ENCODE assay signal across 22 cellular contexts in genomic region chrX:29851971-29852605, GRCh38.
A peak's percentile ranks its signal among the peaks of the same experiment; 100 is the strongest.
DNase-seq lines count a peak whose midpoint lies in the region; ATAC-seq, FAIRE-seq and TF ChIP-seq lines count a peak whose summit lies in the region.
"Had no signal": no experiment of that assay in that cellular context is flagged by ENCODE, and none has a peak within 500 bp of the region (broad histone marks: within the 10 kb centered on the region; RNA-seq: fewer than 3 reads in every experiment).

No MANE protein-coding gene starts in this region.

- DNase-seq in M059J (ENCODE audit: low read depth) = peak; percentile 33
- peak; percentile 23 for DNase-seq in astrocyte (ENCODE audit: low read depth)
- DNase-seq in globus pallidus (ENCODE audit: low spot score) = peak; percentile 57
- DNase-seq in omental fat pad (ENCODE audit: low spot score) = no peak
- no peak for DNase-seq in effector CD4-positive, alpha-beta T cell
- DNase-seq in upper lobe of right lung = no peak
- no peak for DNase-seq in AG08395 (ENCODE audit: low spot score)
- no peak for DNase-seq in mucosa of descending colon
- DNase-seq: CD4-positive, CD25-positive, alpha-beta regulatory T cell; DMS79; Kasumi-1; MG63; NCI-H1417 treated with DMSO at 0.1 percent for 48 hours; NCI-H187 treated with DMSO at 0.1 percent for 48 hours; NCI-H2107; NCI-H2227 treated with DMSO at 0.1 percent for 48 hours; NCI-H510A treated with DMSO at 0.1 percent for 48 hours; NCI-H748 treated with DMSO at 0.1 percent for 48 hours; NK-92 treated with Interleukin-12 subunit alpha and Interleukin-12 subunit beta, amount 100 ng/mL, for 24 hours; SIG-M5 had no signal

- H3K4me1 ChIP-seq in astrocyte (ENCODE audit: insufficient read depth, low read length) (no peaks in the 10 kb centered on the region), upper lobe of right lung (no peaks in the 10 kb centered on the region), mucosa of descending colon (ENCODE audit: low read depth) (no peaks in the 10 kb centered on the region)

- no peak overlapping the region for H3K9ac ChIP-seq in astrocyte (ENCODE audit: low read length)

- intact Hi-C loops in upper lobe of right lung (cut with DNase I) (no loop called here), mucosa of descending colon (cut with DNase I, micrococcal nuclease) (no loop called here)

- H3K36me3 Mint-ChIP-seq in astrocyte (ENCODE audit: low read depth, unreplicated experiment) = no peaks in the 10 kb centered on the region
- H3K36me3 Mint-ChIP-seq: CD4-positive, CD25-positive, alpha-beta regulatory T cell had no signal

- H3K4me3 ChIP-seq in astrocyte (ENCODE audit: insufficient read depth, low read depth, low read length) (no peak overlapping the region), upper lobe of right lung (no peak overlapping the region), mucosa of descending colon (no peak overlapping the region)
- H3K4me3 ChIP-seq: MG63 had no signal

- TF ChIP-seq CTCF in astrocyte (IDR thresholded peaks at IDR 0.05; ENCODE audit: insufficient read depth, low read depth, low read length) (no peak), omental fat pad (IDR thresholded peaks at IDR 0.05) (no peak), upper lobe of right lung (IDR thresholded peaks at IDR 0.05) (no peak), mucosa of descending colon (IDR thresholded peaks at IDR 0.05) (no peak)

- no peak overlapping the region for H3K4me3 Mint-ChIP-seq in astrocyte (ENCODE audit: unreplicated experiment)
- H3K4me3 Mint-ChIP-seq: CD4-positive, CD25-positive, alpha-beta regulatory T cell had no signal

- H3K27me3 ChIP-seq in astrocyte (ENCODE audit: insufficient read depth, low read length) (no peaks in the 10 kb centered on the region), upper lobe of right lung (no peaks in the 10 kb centered on the region)
- H3K27me3 ChIP-seq: MG63 had no signal

- H3K79me2 ChIP-seq in astrocyte (ENCODE audit: insufficient read depth, low read length) = no peaks in the 10 kb centered on the region

- H3K4me1 Mint-ChIP-seq in astrocyte (ENCODE audit: low read depth, unreplicated experiment) = no peaks in the 10 kb centered on the region
- H3K4me1 Mint-ChIP-seq: CD4-positive, CD25-positive, alpha-beta regulatory T cell had no signal

- no peaks in the 10 kb centered on the region for H4K20me1 ChIP-seq in astrocyte (ENCODE audit: insufficient read depth, low read length)

- ATAC-seq in omental fat pad (ENCODE audit: low FRiP score) (peak; percentile 32), upper lobe of right lung (no peak), mucosa of descending colon (no peak)

- peak; percentile 84 for FAIRE-seq in astrocyte (lab: Jason Lieb, UNC)
- FAIRE-seq: A204.1, H54 had no signal

- H3K27ac Mint-ChIP-seq in astrocyte (ENCODE audit: unreplicated experiment) = no peak overlapping the region
- H3K27ac Mint-ChIP-seq: CD4-positive, CD25-positive, alpha-beta regulatory T cell had no signal

- no peaks in the 10 kb centered on the region for H3K36me3 ChIP-seq in astrocyte (ENCODE audit: insufficient read depth, low read length)
- H3K36me3 ChIP-seq in upper lobe of right lung = no peaks in the 10 kb centered on the region
- H3K36me3 ChIP-seq in mucosa of descending colon (ENCODE audit: low read depth) = no peaks in the 10 kb centered on the region
- H3K36me3 ChIP-seq: MG63 had no signal

- no peak overlapping the region for H3K4me2 ChIP-seq in astrocyte (ENCODE audit: low read length)

- H3K9me3 ChIP-seq in astrocyte (ENCODE audit: insufficient read depth, low read depth, low read length) (no peaks in the 10 kb centered on the region), upper lobe of right lung (no peaks in the 10 kb centered on the region), mucosa of descending colon (no peaks in the 10 kb centered on the region)
- H3K9me3 ChIP-seq: MG63 had no signal

- no peak overlapping the region for H2AFZ ChIP-seq in astrocyte (ENCODE audit: low read depth, low read length)

- H3K27ac ChIP-seq in astrocyte (ENCODE audit: low read depth, low read length) = no peak overlapping the region
- H3K27ac ChIP-seq in upper lobe of right lung = no peak overlapping the region

- H3K9me3 Mint-ChIP-seq in astrocyte (ENCODE audit: unreplicated experiment) = no peaks in the 10 kb centered on the region

- no peaks in the 10 kb centered on the region for H3K27me3 Mint-ChIP-seq in astrocyte (ENCODE audit: low read depth, unreplicated experiment)
- H3K27me3 Mint-ChIP-seq: CD4-positive, CD25-positive, alpha-beta regulatory T cell had no signal

Comparison
In these comparisons a context has a peak if more than half of its experiments do, and no peak if none do; other contexts are left out.
1. DNase-seq: peak in M059J (single experiment), astrocyte (single experiment) and globus pallidus (single experiment); none in omental fat pad (single experiment), effector CD4-positive, alpha-beta T cell (single experiment), upper lobe of right lung (single experiment), AG08395 (single experiment) and mucosa of descending colon (0 of 3).